In the genomic region with DNA sequence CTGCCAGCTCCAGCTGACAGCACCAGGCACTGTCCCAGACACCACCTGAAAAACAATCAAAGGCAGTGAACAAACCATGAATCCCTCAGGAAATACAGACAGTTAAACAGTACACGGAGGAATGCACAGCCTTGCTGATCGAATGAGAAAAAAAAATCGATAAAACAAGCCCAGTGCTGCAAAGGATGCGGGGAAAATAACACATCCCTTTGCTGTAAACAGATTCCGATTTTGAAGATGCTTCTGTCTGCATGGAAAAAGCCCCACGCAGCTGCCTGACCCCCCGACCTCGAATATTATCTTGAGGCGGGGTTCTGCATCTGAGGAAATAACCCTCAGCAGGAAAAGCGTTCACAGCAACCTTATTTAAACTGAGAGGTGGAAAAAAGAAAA, we compare ENCODE assay signal across 1 cellular context.
TF ChIP-seq lines count a peak whose summit lies in the region.

No MANE protein-coding gene starts in this region.

TF ChIP-seq in K562, 482 proteins besides CTCF, POLR2A, EP300 and RAD21:
- TF ChIP-seq HNRNPK (IDR thresholded peaks at IDR 0.05; ENCODE audit: low read depth, low read length, poor library complexity, severe bottlenecking) (no peak), ZNF311 (CRISPR knock-in tag; IDR thresholded peaks at IDR 0.05) (no peak), U2AF2 (optimal IDR thresholded peaks at IDR 0.05; ENCODE audit: low read depth, low read length) (no peak), ETV6 (IDR thresholded peaks at IDR 0.05; ENCODE audit: borderline replicate concordance in 1 of 2, low read depth in 2 of 2, low read length in 1 of 2) (no peak), ETV6 (CRISPR knock-in tag; IDR thresholded peaks at IDR 0.05; ENCODE audit: borderline replicate concordance) (no peak), NCOA4 (IDR thresholded peaks at IDR 0.05; ENCODE audit: partially characterized antibody) (no peak), CREBBP (IDR thresholded peaks at IDR 0.05; ENCODE audit: low read depth, low read length) (no peak), RBM34 (IDR thresholded peaks at IDR 0.05; ENCODE audit: borderline replicate concordance, insufficient read depth, low read length) (no peak), KLF1 (tag; IDR thresholded peaks at IDR 0.05) (no peak), RHOXF2B (CRISPR knock-in tag; conservative IDR thresholded peaks at IDR 0.05) (no peak), ZNF408 (CRISPR knock-in tag; IDR thresholded peaks at IDR 0.05; ENCODE audit: low read depth) (no peak), ZNF133 (CRISPR knock-in tag; IDR thresholded peaks at IDR 0.05) (no peak), SREBF1 (IDR thresholded peaks at IDR 0.05; ENCODE audit: borderline replicate concordance, low read depth, low read length) (no peak), ZKSCAN1 (IDR thresholded peaks at IDR 0.05; ENCODE audit: low read depth, low read length) (no peak), ZSCAN32 (CRISPR knock-in tag; IDR thresholded peaks at IDR 0.05) (no peak)
- TF ChIP-seq, protein P1, sequence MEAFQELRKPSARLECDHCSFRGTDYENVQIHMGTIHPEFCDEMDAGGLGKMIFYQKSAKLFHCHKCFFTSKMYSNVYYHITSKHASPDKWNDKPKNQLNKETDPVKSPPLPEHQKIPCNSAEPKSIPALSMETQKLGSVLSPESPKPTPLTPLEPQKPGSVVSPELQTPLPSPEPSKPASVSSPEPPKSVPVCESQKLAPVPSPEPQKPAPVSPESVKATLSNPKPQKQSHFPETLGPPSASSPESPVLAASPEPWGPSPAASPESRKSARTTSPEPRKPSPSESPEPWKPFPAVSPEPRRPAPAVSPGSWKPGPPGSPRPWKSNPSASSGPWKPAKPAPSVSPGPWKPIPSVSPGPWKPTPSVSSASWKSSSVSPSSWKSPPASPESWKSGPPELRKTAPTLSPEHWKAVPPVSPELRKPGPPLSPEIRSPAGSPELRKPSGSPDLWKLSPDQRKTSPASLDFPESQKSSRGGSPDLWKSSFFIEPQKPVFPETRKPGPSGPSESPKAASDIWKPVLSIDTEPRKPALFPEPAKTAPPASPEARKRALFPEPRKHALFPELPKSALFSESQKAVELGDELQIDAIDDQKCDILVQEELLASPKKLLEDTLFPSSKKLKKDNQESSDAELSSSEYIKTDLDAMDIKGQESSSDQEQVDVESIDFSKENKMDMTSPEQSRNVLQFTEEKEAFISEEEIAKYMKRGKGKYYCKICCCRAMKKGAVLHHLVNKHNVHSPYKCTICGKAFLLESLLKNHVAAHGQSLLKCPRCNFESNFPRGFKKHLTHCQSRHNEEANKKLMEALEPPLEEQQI (IDR thresholded peaks at IDR 0.05), result no peak
- TF ChIP-seq, protein P2, sequence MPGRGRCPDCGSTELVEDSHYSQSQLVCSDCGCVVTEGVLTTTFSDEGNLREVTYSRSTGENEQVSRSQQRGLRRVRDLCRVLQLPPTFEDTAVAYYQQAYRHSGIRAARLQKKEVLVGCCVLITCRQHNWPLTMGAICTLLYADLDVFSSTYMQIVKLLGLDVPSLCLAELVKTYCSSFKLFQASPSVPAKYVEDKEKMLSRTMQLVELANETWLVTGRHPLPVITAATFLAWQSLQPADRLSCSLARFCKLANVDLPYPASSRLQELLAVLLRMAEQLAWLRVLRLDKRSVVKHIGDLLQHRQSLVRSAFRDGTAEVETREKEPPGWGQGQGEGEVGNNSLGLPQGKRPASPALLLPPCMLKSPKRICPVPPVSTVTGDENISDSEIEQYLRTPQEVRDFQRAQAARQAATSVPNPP (IDR thresholded peaks at IDR 0.05; ENCODE audit: borderline replicate concordance, insufficient read depth, insufficient read length), result no peak
- TF ChIP-seq, protein P3, sequence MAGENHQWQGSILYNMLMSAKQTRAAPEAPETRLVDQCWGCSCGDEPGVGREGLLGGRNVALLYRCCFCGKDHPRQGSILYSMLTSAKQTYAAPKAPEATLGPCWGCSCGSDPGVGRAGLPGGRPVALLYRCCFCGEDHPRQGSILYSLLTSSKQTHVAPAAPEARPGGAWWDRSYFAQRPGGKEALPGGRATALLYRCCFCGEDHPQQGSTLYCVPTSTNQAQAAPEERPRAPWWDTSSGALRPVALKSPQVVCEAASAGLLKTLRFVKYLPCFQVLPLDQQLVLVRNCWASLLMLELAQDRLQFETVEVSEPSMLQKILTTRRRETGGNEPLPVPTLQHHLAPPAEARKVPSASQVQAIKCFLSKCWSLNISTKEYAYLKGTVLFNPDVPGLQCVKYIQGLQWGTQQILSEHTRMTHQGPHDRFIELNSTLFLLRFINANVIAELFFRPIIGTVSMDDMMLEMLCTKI (IDR thresholded peaks at IDR 0.05; ENCODE audit: partially characterized antibody), result no peak
